ENCODE assay signal across 9 cellular contexts in the genomic region with DNA sequence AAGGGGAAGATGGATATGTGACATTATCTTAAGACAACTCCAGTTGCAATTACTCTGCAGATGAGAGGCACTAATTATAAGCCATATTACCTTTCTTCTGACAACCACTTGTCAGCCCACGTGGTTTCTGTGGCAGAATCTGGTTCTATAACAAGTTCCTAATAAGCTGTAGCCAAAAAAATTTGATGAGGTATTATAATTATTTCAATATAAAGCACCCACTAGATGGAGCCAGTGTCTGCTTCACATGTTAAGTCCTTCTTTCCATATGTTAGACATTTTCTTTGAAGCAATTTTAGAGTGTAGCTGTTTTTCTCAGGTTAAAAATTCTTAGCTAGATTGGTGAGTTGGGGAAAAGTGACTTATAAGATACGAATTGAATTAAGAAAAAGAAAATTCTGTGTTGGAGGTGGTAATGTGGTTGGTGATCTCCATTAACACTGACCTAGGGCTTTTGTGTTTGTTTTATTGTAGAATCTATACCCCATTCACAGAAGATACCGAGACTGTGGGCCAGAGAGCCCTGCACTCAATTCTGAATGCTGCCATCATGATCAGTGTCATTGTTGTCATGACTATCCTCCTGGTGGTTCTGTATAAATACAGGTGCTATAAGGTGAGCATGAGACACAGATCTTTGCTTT. TPM values are rescaled to one million over a fixed set of nuclear protein-coding genes. Genes with fewer than 3 reads are reported as not detected.
A peak's percentile ranks its signal among the peaks of the same experiment; 100 is the strongest.
DNase-seq lines count a peak whose midpoint lies in the region; ATAC-seq and TF ChIP-seq lines count a peak whose summit lies in the region.
"Had no signal": no experiment of that assay in that cellular context is flagged by ENCODE, and none has a peak within 500 bp of the region (broad histone marks: within the 10 kb centered on the region; RNA-seq: fewer than 3 reads in every experiment).

No MANE protein-coding gene starts in this region.

- no peak overlapping the region for H3K9ac ChIP-seq in SK-N-MC (ENCODE audit: insufficient read length)

- no peak overlapping the region for H3K27ac ChIP-seq in SK-N-MC
- H3K27ac ChIP-seq: skin epidermis had no signal

- H3K4me3 ChIP-seq in HFF-Myc (replicated peaks; ENCODE audit: low read depth, low read length) (no peak overlapping the region), SK-N-MC (no peak overlapping the region), fibroblast of villous mesenchyme (ENCODE audit: low read depth, low read length) (no peak overlapping the region)
- H3K4me3 ChIP-seq: skin epidermis had no signal

- TF ChIP-seq CTCF in HFF-Myc (IDR thresholded peaks at IDR 0.05; ENCODE audit: low read depth, low read length, missing control alignments), result peak; percentile 41
- TF ChIP-seq CTCF in fibroblast of villous mesenchyme (IDR thresholded peaks at IDR 0.05; ENCODE audit: insufficient read depth, low read depth, low read length), result peak; percentile 57

- no peak for ATAC-seq in GM19035 (IDR thresholded peaks at IDR 0.05; ENCODE audit: unreplicated experiment)

- peak; percentile 44 for DNase-seq in D341Med (ENCODE audit: low spot score)
- DNase-seq in HFF-Myc (ENCODE audit: extremely low read depth, low read depth), result peak; percentile 31
- peak; percentile 44 for DNase-seq in SK-N-MC (ENCODE audit: low read depth, low spot score)
- DNase-seq in fibroblast of villous mesenchyme (ENCODE audit: low read depth), result peak; percentile 64
- DNase-seq in smooth muscle cell of the brain vasculature (ENCODE audit: low read depth, low spot score), result peak; percentile 43
- DNase-seq in central memory CD4-positive, alpha-beta T cell, result no peak
- DNase-seq in NCI-H226, result no peak

- H3K36me3 ChIP-seq in SK-N-MC (ENCODE audit: insufficient read depth, low read length), result peaks cover 37% of the 10 kb centered on the region

- H3K9me3 ChIP-seq in SK-N-MC (ENCODE audit: low read depth, low read length), result no peaks in the 10 kb centered on the region

RNA-seq across cellular contexts. Expression of a gene that starts 36.9 kb away (rescaled TPM):
- total RNA-seq in fibroblast of villous mesenchyme, result 41.9 and 57.4 TPM in 2 replicates

Comparison
In these comparisons a context has a peak if more than half of its experiments do, and no peak if none do; other contexts are left out.
1. DNase-seq: peak in D341Med (single experiment), HFF-Myc (single experiment), SK-N-MC (single experiment), fibroblast of villous mesenchyme (single experiment) and smooth muscle cell of the brain vasculature (single experiment); none in central memory CD4-positive, alpha-beta T cell (single experiment) and NCI-H226 (single experiment).